ENCODE assay signal across 20 cellular contexts in the genomic region with DNA sequence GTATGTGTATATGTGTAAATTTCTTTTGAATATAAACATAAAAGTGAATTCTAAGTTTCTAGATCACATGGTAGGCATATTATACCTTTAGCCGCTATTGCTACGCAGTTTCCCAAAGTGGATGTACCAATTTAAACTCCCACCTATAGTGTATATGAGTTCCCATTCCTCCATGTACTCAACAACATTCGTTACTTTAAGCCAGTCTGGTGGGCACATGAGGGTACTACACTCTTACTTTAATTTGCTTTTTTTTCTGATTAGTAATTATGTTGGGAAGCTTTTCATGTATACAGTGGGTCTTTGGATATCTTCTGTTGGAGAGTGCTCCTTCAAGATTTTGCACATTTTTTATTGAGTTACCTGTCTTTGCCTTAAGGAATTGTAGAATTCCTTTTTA.
A peak's percentile ranks its signal among the peaks of the same experiment; 100 is the strongest.
DNase-seq lines count a peak whose midpoint lies in the region; ATAC-seq and TF ChIP-seq lines count a peak whose summit lies in the region.
"Had no signal": no experiment of that assay in that cellular context is flagged by ENCODE, and none has a peak within 500 bp of the region (broad histone marks: within the 10 kb centered on the region; RNA-seq: fewer than 3 reads in every experiment).

No MANE protein-coding gene starts in this region.

- no peak overlapping the region for H3K4me3 Mint-ChIP-seq in endothelial cell (ENCODE audit: unreplicated experiment)
- H3K4me3 Mint-ChIP-seq in progenitor cell of endocrine pancreas (ENCODE audit: low read depth) = no peak overlapping the region
- H3K4me3 Mint-ChIP-seq: CD14-positive monocyte had no signal

- H3K9me3 ChIP-seq in esophagus muscularis mucosa = no peaks in the 10 kb centered on the region
- H3K9me3 ChIP-seq: Caco-2 had no signal

- no peak for TF ChIP-seq EP300 in esophagus muscularis mucosa (IDR thresholded peaks at IDR 0.05)

- H3K4me3 ChIP-seq in H7 (ENCODE audit: insufficient read depth, low read depth, low read length) = no peak overlapping the region
- no peak overlapping the region for H3K4me3 ChIP-seq in esophagus muscularis mucosa
- H3K4me3 ChIP-seq in lower leg skin (ENCODE audit: low read depth, poor library complexity, severe bottlenecking) = no peak overlapping the region

- no peak overlapping the region for H3K27ac ChIP-seq in esophagus muscularis mucosa (replicated peaks in 1 of 4)
- H3K27ac ChIP-seq: RWPE1 had no signal

- no peaks in the 10 kb centered on the region for H3K9me3 Mint-ChIP-seq in endothelial cell (ENCODE audit: unreplicated experiment)
- no peaks in the 10 kb centered on the region for H3K9me3 Mint-ChIP-seq in progenitor cell of endocrine pancreas (ENCODE audit: low read depth)

- DNase-seq in H7 = peak; percentile 1
- DNase-seq in endothelial cell (ENCODE audit: low spot score) = no peak
- no peak for DNase-seq in progenitor cell of endocrine pancreas (ENCODE audit: low spot score, unreplicated experiment)
- DNase-seq in esophagus muscularis mucosa (ENCODE audit: extremely low spot score) = no peak
- DNase-seq in lower leg skin (ENCODE audit: low spot score in 2 of 2) = no peak
- DNase-seq: Caco-2, DMS153, EL, MV-4-11, NCI-H1436, NCI-H2029, NCI-H2171, NCI-H446 treated with DMSO at 0.1 percent for 48 hours, NCI-H748 treated with DMSO at 0.1 percent for 48 hours, PC-3 had no signal

- H3K4me1 ChIP-seq in esophagus muscularis mucosa = no peaks in the 10 kb centered on the region
- H3K4me1 ChIP-seq: Caco-2 had no signal

- H3K27ac Mint-ChIP-seq in endothelial cell (ENCODE audit: unreplicated experiment) (no peak overlapping the region), progenitor cell of endocrine pancreas (no peak overlapping the region)
- H3K27ac Mint-ChIP-seq: CD14-positive monocyte had no signal

- H3K36me3 ChIP-seq in H7 (replicated peaks; ENCODE audit: control insufficient read depth, insufficient read depth, low read length) (no peaks in the 10 kb centered on the region), esophagus muscularis mucosa (no peaks in the 10 kb centered on the region)

- H3K27me3 Mint-ChIP-seq in endothelial cell (ENCODE audit: unreplicated experiment) (peaks cover 3% of the 10 kb centered on the region), progenitor cell of endocrine pancreas (no peaks in the 10 kb centered on the region)

- intact Hi-C loops in esophagus muscularis mucosa (cut with DNase I) = no loop called here
- intact Hi-C loops in lower leg skin (cut with DNase I; ENCODE audit: low total_unique reads) = no loop called here

- no peaks in the 10 kb centered on the region for H3K27me3 ChIP-seq in H7 (ENCODE audit: control insufficient read depth, insufficient read depth, low read length)
- H3K27me3 ChIP-seq in esophagus muscularis mucosa = no peaks in the 10 kb centered on the region

- WGBS in esophagus muscularis mucosa = 95% methylated on average over 3 of the region's 3 CpGs
- WGBS in lower leg skin, 2 donors = 86 to 94% methylated on average over 3 of the region's 3 CpGs

- H3K36me3 Mint-ChIP-seq in endothelial cell (ENCODE audit: low read depth, unreplicated experiment) = no peaks in the 10 kb centered on the region
- H3K36me3 Mint-ChIP-seq in progenitor cell of endocrine pancreas (ENCODE audit: insufficient read depth) = no peaks in the 10 kb centered on the region
- H3K36me3 Mint-ChIP-seq: CD14-positive monocyte had no signal

- peak; percentile 70 for TF ChIP-seq CTCF in endothelial cell (IDR thresholded peaks at IDR 0.05; ENCODE audit: unreplicated experiment)
- peak; percentile 27 for TF ChIP-seq CTCF in progenitor cell of endocrine pancreas (IDR thresholded peaks at IDR 0.05; ENCODE audit: unreplicated experiment)
- no peak for TF ChIP-seq CTCF in esophagus muscularis mucosa (IDR thresholded peaks at IDR 0.05)
- no peak for TF ChIP-seq CTCF in lower leg skin (IDR thresholded peaks at IDR 0.05)

- H3K4me1 Mint-ChIP-seq in endothelial cell (ENCODE audit: unreplicated experiment) = no peaks in the 10 kb centered on the region
- H3K4me1 Mint-ChIP-seq in progenitor cell of endocrine pancreas (ENCODE audit: low read depth) = no peaks in the 10 kb centered on the region
- H3K4me1 Mint-ChIP-seq: CD14-positive monocyte had no signal

- TF ChIP-seq POLR2A in esophagus muscularis mucosa (IDR thresholded peaks at IDR 0.05; ENCODE audit: low read depth) (no peak), lower leg skin (IDR thresholded peaks at IDR 0.05) (no peak)

- ATAC-seq in HG03521 (IDR thresholded peaks at IDR 0.05; ENCODE audit: unreplicated experiment) (peak; percentile 56), GM21528 (IDR thresholded peaks at IDR 0.05; ENCODE audit: low FRiP score, unreplicated experiment) (no peak), HG02884 (IDR thresholded peaks at IDR 0.05; ENCODE audit: unreplicated experiment) (no peak)
- ATAC-seq: PC-3 had no signal

Comparison
In these comparisons a context has a peak if more than half of its experiments do, and no peak if none do; other contexts are left out.
1. CTCF ChIP-seq: peak in endothelial cell (single experiment) and progenitor cell of endocrine pancreas (single experiment); none in esophagus muscularis mucosa (0 of 3) and lower leg skin (0 of 3).